1 cellular context compared by ENCODE assay signal in the genomic region with DNA sequence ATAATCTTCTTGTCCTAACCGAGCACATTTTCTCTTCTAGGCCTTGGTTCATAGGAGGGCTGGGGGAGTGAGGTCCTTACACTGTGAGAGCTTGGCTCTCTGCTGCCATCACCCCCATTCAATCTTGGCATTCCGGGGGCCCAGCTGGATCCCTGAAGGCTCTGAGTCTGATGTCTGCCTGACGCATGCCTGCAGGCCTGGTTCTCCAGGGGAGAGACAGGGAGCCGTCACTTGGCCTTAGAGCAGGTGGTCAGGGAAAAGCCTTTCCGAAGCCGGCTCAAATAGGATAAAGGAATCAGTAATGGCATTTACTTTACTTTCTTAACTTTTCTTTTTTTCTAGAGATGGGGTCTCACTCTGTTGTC.
TF ChIP-seq lines count a peak whose summit lies in the region.

No MANE protein-coding gene starts in this region.

TF ChIP-seq in WTC11, 78 proteins besides CTCF, POLR2A, EP300 and RAD21 (continued from another document):
- TF ChIP-seq, protein P1, sequence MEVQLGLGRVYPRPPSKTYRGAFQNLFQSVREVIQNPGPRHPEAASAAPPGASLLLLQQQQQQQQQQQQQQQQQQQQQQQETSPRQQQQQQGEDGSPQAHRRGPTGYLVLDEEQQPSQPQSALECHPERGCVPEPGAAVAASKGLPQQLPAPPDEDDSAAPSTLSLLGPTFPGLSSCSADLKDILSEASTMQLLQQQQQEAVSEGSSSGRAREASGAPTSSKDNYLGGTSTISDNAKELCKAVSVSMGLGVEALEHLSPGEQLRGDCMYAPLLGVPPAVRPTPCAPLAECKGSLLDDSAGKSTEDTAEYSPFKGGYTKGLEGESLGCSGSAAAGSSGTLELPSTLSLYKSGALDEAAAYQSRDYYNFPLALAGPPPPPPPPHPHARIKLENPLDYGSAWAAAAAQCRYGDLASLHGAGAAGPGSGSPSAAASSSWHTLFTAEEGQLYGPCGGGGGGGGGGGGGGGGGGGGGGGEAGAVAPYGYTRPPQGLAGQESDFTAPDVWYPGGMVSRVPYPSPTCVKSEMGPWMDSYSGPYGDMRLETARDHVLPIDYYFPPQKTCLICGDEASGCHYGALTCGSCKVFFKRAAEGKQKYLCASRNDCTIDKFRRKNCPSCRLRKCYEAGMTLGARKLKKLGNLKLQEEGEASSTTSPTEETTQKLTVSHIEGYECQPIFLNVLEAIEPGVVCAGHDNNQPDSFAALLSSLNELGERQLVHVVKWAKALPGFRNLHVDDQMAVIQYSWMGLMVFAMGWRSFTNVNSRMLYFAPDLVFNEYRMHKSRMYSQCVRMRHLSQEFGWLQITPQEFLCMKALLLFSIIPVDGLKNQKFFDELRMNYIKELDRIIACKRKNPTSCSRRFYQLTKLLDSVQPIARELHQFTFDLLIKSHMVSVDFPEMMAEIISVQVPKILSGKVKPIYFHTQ (CRISPR knock-in tag; IDR thresholded peaks at IDR 0.05): no peak
- TF ChIP-seq NR2C2 (CRISPR knock-in tag; IDR thresholded peaks at IDR 0.05): no peak
- TF ChIP-seq JAZF1 (CRISPR knock-in tag; IDR thresholded peaks at IDR 0.05): no peak
- no peak for TF ChIP-seq CREB1 (CRISPR knock-in tag; IDR thresholded peaks at IDR 0.05)
- TF ChIP-seq, protein P2, sequence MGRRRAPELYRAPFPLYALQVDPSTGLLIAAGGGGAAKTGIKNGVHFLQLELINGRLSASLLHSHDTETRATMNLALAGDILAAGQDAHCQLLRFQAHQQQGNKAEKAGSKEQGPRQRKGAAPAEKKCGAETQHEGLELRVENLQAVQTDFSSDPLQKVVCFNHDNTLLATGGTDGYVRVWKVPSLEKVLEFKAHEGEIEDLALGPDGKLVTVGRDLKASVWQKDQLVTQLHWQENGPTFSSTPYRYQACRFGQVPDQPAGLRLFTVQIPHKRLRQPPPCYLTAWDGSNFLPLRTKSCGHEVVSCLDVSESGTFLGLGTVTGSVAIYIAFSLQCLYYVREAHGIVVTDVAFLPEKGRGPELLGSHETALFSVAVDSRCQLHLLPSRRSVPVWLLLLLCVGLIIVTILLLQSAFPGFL (CRISPR knock-in tag; IDR thresholded peaks at IDR 0.05; ENCODE audit: borderline replicate concordance): no peak
